ENCODE assay signal across 8 cellular contexts in the genomic region with DNA sequence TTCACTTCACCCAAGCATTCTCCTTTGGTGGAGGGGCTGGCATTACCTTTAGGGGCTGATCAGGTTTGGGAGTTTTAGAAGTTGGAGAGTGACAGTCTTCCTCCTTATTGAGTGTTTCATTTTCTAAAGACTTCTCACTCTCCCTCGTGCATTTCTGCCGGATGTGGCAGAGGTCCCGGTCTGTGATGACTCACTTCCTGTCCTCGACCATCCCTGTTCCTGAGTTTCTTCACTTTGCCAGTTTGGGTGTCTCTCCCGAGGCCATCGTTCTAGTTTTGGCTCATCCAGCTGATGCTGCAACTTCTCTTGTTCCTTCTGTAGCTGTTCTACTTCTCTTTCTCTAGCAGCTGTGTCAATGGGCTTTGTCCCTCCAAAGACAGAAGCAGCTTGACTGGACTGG.
DNase-seq lines count a peak whose midpoint lies in the region; ATAC-seq and TF ChIP-seq lines count a peak whose summit lies in the region.

No MANE protein-coding gene starts in this region.

- no peak overlapping the region for H3K18ac ChIP-seq in mesendoderm (ENCODE audit: low read length)

- H3K36me3 ChIP-seq in adrenal gland (replicated peaks in 1 of 2), result no peaks in the 10 kb centered on the region
- H3K36me3 ChIP-seq in mesendoderm (ENCODE audit: control insufficient read depth, insufficient read depth, low read length), result no peaks in the 10 kb centered on the region

- H3K4ac ChIP-seq in mesendoderm (ENCODE audit: low read depth, low read length), result no peak overlapping the region

- no peaks in the 10 kb centered on the region for H3K79me1 ChIP-seq in mesendoderm (ENCODE audit: low read length)

- H2BK15ac ChIP-seq in mesendoderm (replicated peaks; ENCODE audit: low read depth), result no peak overlapping the region

- no peak overlapping the region for H4K8ac ChIP-seq in mesendoderm (ENCODE audit: low read depth, low read length)

- TF ChIP-seq CTCF in AG10803 (conservative IDR thresholded peaks at IDR 0.05; ENCODE audit: low read length) (no peak), adrenal gland (IDR thresholded peaks at IDR 0.05) (no peak)

- no peaks in the 10 kb centered on the region for H3K79me2 ChIP-seq in mesendoderm (ENCODE audit: control insufficient read depth, insufficient read depth, low read length)

- peak; percentile 67 for DNase-seq in AG10803 (ENCODE audit: low read depth)
- DNase-seq in Kasumi-1 (lab: John Stamatoyannopoulos, UW), result peak; percentile 87 to 94
- peak; percentile 33 to 79 (median 65) for DNase-seq in adrenal gland
- DNase-seq in iris pigment epithelial cell (ENCODE audit: low read depth), result peak; percentile 77
- DNase-seq in mesendoderm, result no peak

- intact Hi-C loops in adrenal gland (cut with DNase I), result no loop called here

- no peak overlapping the region for H2AK5ac ChIP-seq in mesendoderm (ENCODE audit: low read length)

- H3K27me3 ChIP-seq in adrenal gland, result no peaks in the 10 kb centered on the region
- no peaks in the 10 kb centered on the region for H3K27me3 ChIP-seq in mesendoderm (ENCODE audit: insufficient read depth, low read length, poor library complexity)

- H3K27ac ChIP-seq in adrenal gland (peak overlapping the region in 2 of 5 donors; percentile 35 to 65), mesendoderm (ENCODE audit: low read depth, low read length) (no peak overlapping the region)

- H3K4me3 ChIP-seq in AG10803 (ENCODE audit: low read length) (no peak overlapping the region), adrenal gland (peak overlapping the region in 1 of 4 donors; percentile 13), mesendoderm (ENCODE audit: low read length) (no peak overlapping the region)

- no peak overlapping the region for H2BK120ac ChIP-seq in mesendoderm (ENCODE audit: low read depth, low read length)

- H3K9me3 ChIP-seq in adrenal gland (replicated peaks in 1 of 3), result no peaks in the 10 kb centered on the region

- no peak for ATAC-seq in GM21723 (IDR thresholded peaks at IDR 0.05; ENCODE audit: unreplicated experiment)
- ATAC-seq in HG02571 (IDR thresholded peaks at IDR 0.05; ENCODE audit: unreplicated experiment), result no peak
- ATAC-seq in GM19395 (IDR thresholded peaks at IDR 0.05; ENCODE audit: unreplicated experiment), result no peak

- 20 to 41% (median 28%) methylated on average over 6 of the region's 6 CpGs for WGBS in adrenal gland, 4 donors
- WGBS in mesendoderm (ENCODE audit: extremely low coverage, insufficient coverage, low lambda C conversion rate), result no CpG with 5 or more reads among the region's 6 CpGs

- no peak for TF ChIP-seq POLR2A in adrenal gland (IDR thresholded peaks at IDR 0.05)

- no peaks in the 10 kb centered on the region for H3K4me1 ChIP-seq in adrenal gland (replicated peaks in 1 of 2)
- no peaks in the 10 kb centered on the region for H3K4me1 ChIP-seq in mesendoderm (ENCODE audit: control insufficient read depth, low read depth, low read length)

- H3K23ac ChIP-seq in mesendoderm (ENCODE audit: low read length), result no peak overlapping the region

- no peak overlapping the region for H2BK5ac ChIP-seq in mesendoderm (ENCODE audit: low read length)

- H3K4me2 ChIP-seq in mesendoderm (ENCODE audit: low read length), result no peak overlapping the region

- H3K9ac ChIP-seq in mesendoderm (ENCODE audit: low read length), result no peak overlapping the region

- no peak overlapping the region for H4K5ac ChIP-seq in mesendoderm (ENCODE audit: low read length)

- no peak overlapping the region for H3K56ac ChIP-seq in mesendoderm (ENCODE audit: low read length)
